8 cellular contexts compared by ENCODE assay signal in the genomic region with DNA sequence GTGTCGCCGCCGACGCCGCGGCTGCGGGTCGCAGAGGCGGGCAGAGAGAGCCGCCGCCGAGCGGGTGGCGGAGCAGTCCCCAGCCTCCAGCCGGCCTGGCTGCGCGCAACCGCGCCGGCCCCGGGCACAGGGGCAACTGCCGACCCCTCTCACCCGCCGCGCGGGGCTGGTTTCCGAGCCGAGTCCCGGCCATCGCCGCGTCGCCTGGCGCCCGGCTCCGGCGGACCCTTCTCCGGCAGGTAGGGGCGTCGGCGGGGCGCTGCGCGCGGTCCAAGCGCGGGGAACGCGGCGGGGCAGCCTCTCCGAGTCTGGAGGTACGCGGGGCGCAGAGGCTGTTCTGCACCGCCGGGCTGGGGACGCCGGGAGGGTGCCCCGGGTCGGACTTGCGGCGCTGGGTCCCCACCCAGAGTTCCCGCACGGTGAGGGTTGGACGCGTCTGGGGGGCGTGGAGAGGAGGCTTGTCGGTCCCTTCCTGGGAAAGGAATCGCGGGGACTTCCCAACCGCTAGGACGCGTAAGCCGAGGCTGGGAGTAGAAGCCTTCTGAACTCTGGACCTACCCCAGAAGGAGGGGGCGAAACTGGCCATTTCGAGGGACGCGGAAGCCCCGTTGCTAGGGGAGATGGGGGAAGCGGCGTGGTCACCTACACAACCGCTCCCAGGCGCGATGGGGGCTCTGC.
DNase-seq lines count a peak whose midpoint lies in the region; TF ChIP-seq lines count a peak whose summit lies in the region.

No MANE protein-coding gene starts in this region.

- no peak overlapping the region for H3K9ac ChIP-seq in endodermal cell (ENCODE audit: extremely low read depth, low read length, poor library complexity, severe bottlenecking)

- H3K9me3 ChIP-seq in SJSA1 (replicated peaks) (no peaks in the 10 kb centered on the region), endodermal cell (ENCODE audit: control insufficient read depth, low read length) (no peaks in the 10 kb centered on the region), HAP-1 (no peaks in the 10 kb centered on the region)

- H3K9me3 Mint-ChIP-seq in endodermal cell (no peaks in the 10 kb centered on the region), osteocyte (ENCODE audit: unreplicated experiment) (no peaks in the 10 kb centered on the region)

- peaks cover 80% of the 10 kb centered on the region for H3K27me3 ChIP-seq in SJSA1 (replicated peaks)
- peaks cover 59% of the 10 kb centered on the region for H3K27me3 ChIP-seq in endodermal cell (ENCODE audit: control insufficient read depth, insufficient read depth, low read length, poor library complexity, severe bottlenecking)
- H3K27me3 ChIP-seq in HAP-1 (ENCODE audit: low read depth) = no peaks in the 10 kb centered on the region

- DNase-seq in GM03348 (ENCODE audit: low spot score) = peak; percentile 9
- DNase-seq in SJSA1 (ENCODE audit: low read depth in 1 of 2, low spot score in 2 of 2) = peak in 1 of 2 experiments; percentile 34
- peak; percentile 79 for DNase-seq in endodermal cell
- no peak for DNase-seq in osteocyte (ENCODE audit: extremely low spot score, unreplicated experiment)
- no peak for DNase-seq in GM20000 (ENCODE audit: low spot score)
- DNase-seq in HAP-1 (ENCODE audit: low spot score in 2 of 2) = no peak
- no peak for DNase-seq in HUDEP-2 (lab: John Stamatoyannopoulos, UW; ENCODE audit: unreplicated experiment in 76 of 76)
- no peak for DNase-seq in OCI-M2 (lab: John Stamatoyannopoulos, UW; ENCODE audit: unreplicated experiment)

- H3K27ac ChIP-seq in SJSA1 (no peak overlapping the region), endodermal cell (ENCODE audit: low read depth, low read length) (peak overlapping the region; percentile 6)

- peak overlapping the region; percentile 25 for H3K4me3 ChIP-seq in SJSA1
- H3K4me3 ChIP-seq in endodermal cell (ENCODE audit: low read length) = peak overlapping the region; percentile 69
- H3K4me3 ChIP-seq in HAP-1 = no peak overlapping the region

- H3K36me3 ChIP-seq in SJSA1 (no peaks in the 10 kb centered on the region), endodermal cell (ENCODE audit: control insufficient read depth, insufficient read depth, low read length) (no peaks in the 10 kb centered on the region), HAP-1 (replicated peaks) (no peaks in the 10 kb centered on the region)

- WGBS in endodermal cell (ENCODE audit: insufficient coverage in 1 of 2, insufficient read length in 1 of 2), 2 experiments = 0% methylated on average over 84 of the region's 84 CpGs; no CpG with 5 or more reads in 1 of the 2 experiments

- peaks cover 71% of the 10 kb centered on the region for H3K27me3 Mint-ChIP-seq in endodermal cell (ENCODE audit: insufficient read depth)
- H3K27me3 Mint-ChIP-seq in osteocyte (ENCODE audit: unreplicated experiment) = peaks cover 66% of the 10 kb centered on the region

- TF ChIP-seq CTCF in endodermal cell (conservative IDR thresholded peaks at IDR 0.05) (peak; percentile 31), osteocyte (IDR thresholded peaks at IDR 0.05) (no peak), GM20000 (IDR thresholded peaks at IDR 0.05; ENCODE audit: extremely low read depth, missing control alignments) (no peak)

- H3K4me3 Mint-ChIP-seq in endodermal cell (peak overlapping the region; percentile 73), osteocyte (ENCODE audit: unreplicated experiment) (peak overlapping the region; percentile 69)

- H3K4me1 ChIP-seq in SJSA1 (replicated peaks) (peaks cover 7% of the 10 kb centered on the region), endodermal cell (ENCODE audit: control insufficient read depth, insufficient read depth, low read length) (no peaks in the 10 kb centered on the region), HAP-1 (no peaks in the 10 kb centered on the region)

- no peaks in the 10 kb centered on the region for H3K36me3 Mint-ChIP-seq in endodermal cell (ENCODE audit: low read depth)
- no peaks in the 10 kb centered on the region for H3K36me3 Mint-ChIP-seq in osteocyte (ENCODE audit: unreplicated experiment)

- H3K4me1 Mint-ChIP-seq in endodermal cell (peaks cover 8% of the 10 kb centered on the region), osteocyte (ENCODE audit: unreplicated experiment) (peaks cover 15% of the 10 kb centered on the region)

- in situ Hi-C loops in HAP-1 (cut with MboI; ENCODE audit: low sequenced_read_pairs) = no loop called here

- no peak overlapping the region for H3K27ac Mint-ChIP-seq in endodermal cell
- H3K27ac Mint-ChIP-seq in osteocyte (ENCODE audit: unreplicated experiment) = no peak overlapping the region

Comparison
In these comparisons a context has a peak if more than half of its experiments do, and no peak if none do; other contexts are left out.
1. DNase-seq: peak in GM03348 (single experiment) and endodermal cell (single experiment); none in osteocyte (single experiment), GM20000 (single experiment), HAP-1 (0 of 2), HUDEP-2 (0 of 76) and OCI-M2 (single experiment).